ENCODE assay signal across 1 cellular context in the genomic region with DNA sequence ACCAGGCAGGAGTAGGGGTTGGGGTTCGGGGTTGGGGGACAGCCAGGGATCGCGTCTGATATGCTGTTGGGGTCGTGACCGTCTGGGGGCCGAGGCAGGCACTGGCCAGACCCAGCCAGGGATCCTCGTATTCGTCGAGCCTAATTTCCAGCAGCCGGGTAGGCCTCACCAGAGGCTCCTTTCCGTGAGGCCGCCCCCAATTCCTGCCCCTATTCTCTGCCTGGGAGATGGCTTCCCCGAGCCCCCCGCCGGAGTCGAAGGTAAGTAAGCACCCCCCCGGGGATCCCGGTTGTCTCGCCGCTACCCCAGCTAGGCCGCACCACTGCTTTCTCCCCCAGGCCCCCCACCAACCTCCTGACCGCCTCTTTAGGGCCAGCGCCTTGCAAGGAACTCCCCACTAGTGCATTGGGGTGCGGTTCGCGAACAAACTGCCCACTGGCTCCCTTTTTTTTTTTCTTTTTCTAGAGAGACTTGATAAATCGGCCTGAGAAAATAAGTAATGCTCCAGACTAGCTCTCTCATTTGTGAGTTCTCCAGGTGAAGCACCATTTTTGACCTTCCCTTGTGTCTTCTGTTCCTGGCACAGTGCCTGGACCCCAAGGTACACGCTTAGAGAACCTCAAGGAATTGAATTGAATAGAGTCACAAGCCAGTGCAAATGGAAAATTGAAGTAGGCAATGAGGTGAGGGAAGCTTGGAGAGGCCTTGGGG.
TF ChIP-seq lines count a peak whose summit lies in the region.

No MANE protein-coding gene starts in this region.

TF ChIP-seq in HepG2, 621 proteins besides CTCF, POLR2A, EP300 and RAD21 (continued from another document and continues in another):
- TF ChIP-seq, protein P1, sequence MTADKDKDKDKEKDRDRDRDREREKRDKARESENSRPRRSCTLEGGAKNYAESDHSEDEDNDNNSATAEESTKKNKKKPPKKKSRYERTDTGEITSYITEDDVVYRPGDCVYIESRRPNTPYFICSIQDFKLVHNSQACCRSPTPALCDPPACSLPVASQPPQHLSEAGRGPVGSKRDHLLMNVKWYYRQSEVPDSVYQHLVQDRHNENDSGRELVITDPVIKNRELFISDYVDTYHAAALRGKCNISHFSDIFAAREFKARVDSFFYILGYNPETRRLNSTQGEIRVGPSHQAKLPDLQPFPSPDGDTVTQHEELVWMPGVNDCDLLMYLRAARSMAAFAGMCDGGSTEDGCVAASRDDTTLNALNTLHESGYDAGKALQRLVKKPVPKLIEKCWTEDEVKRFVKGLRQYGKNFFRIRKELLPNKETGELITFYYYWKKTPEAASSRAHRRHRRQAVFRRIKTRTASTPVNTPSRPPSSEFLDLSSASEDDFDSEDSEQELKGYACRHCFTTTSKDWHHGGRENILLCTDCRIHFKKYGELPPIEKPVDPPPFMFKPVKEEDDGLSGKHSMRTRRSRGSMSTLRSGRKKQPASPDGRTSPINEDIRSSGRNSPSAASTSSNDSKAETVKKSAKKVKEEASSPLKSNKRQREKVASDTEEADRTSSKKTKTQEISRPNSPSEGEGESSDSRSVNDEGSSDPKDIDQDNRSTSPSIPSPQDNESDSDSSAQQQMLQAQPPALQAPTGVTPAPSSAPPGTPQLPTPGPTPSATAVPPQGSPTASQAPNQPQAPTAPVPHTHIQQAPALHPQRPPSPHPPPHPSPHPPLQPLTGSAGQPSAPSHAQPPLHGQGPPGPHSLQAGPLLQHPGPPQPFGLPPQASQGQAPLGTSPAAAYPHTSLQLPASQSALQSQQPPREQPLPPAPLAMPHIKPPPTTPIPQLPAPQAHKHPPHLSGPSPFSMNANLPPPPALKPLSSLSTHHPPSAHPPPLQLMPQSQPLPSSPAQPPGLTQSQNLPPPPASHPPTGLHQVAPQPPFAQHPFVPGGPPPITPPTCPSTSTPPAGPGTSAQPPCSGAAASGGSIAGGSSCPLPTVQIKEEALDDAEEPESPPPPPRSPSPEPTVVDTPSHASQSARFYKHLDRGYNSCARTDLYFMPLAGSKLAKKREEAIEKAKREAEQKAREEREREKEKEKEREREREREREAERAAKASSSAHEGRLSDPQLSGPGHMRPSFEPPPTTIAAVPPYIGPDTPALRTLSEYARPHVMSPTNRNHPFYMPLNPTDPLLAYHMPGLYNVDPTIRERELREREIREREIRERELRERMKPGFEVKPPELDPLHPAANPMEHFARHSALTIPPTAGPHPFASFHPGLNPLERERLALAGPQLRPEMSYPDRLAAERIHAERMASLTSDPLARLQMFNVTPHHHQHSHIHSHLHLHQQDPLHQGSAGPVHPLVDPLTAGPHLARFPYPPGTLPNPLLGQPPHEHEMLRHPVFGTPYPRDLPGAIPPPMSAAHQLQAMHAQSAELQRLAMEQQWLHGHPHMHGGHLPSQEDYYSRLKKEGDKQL (CRISPR knock-in tag; IDR thresholded peaks at IDR 0.05; ENCODE audit: low read depth), result no peak; the same call in 1 of the 2 replicates
- TF ChIP-seq AGO2 (optimal IDR thresholded peaks at IDR 0.05; ENCODE audit: low read depth, low read length) (peak; percentile 52), RXRB (CRISPR knock-in tag; IDR thresholded peaks at IDR 0.05; ENCODE audit: borderline replicate concordance) (no peak), NFE2L1 (CRISPR knock-in tag; IDR thresholded peaks at IDR 0.05; ENCODE audit: borderline replicate concordance) (no peak), SNAI1 (CRISPR knock-in tag; IDR thresholded peaks at IDR 0.05; ENCODE audit: borderline replicate concordance) (0 out of 2 replicates have a peak, but pooled peaks have one; percentile 78), ZNF160 (CRISPR knock-in tag; IDR thresholded peaks at IDR 0.05) (peak; percentile 74; the same call in 1 of the 2 replicates), NFATC3 (CRISPR knock-in tag; IDR thresholded peaks at IDR 0.05) (peak; percentile 26; the same call in 1 of the 2 replicates), CHD4 (IDR thresholded peaks at IDR 0.05; ENCODE audit: borderline replicate concordance, low read length) (no peak), SIN3A (IDR thresholded peaks at IDR 0.05; ENCODE audit: borderline replicate concordance, low read depth, low read length) (0 out of 2 replicates have a peak, but pooled peaks have one; percentile 14), ZBTB7A (CRISPR knock-in tag; IDR thresholded peaks at IDR 0.05) (peak; percentile 59; the same call in 1 of the 2 replicates), ZBTB3 (CRISPR knock-in tag; IDR thresholded peaks at IDR 0.05; ENCODE audit: borderline replicate concordance, low read depth) (no peak), ZNF33B (CRISPR knock-in tag; IDR thresholded peaks at IDR 0.05) (0 out of 2 replicates have a peak, but pooled peaks have one; percentile 52), YY1 (IDR thresholded peaks at IDR 0.05; ENCODE audit: insufficient read depth, insufficient replicate concordance, low read depth, low read length) (no peak), STAT5B (CRISPR knock-in tag; IDR thresholded peaks at IDR 0.05) (no peak)
- TF ChIP-seq, protein P2, sequence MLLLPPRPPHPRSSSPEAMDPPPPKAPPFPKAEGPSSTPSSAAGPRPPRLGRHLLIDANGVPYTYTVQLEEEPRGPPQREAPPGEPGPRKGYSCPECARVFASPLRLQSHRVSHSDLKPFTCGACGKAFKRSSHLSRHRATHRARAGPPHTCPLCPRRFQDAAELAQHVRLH (CRISPR knock-in tag; IDR thresholded peaks at IDR 0.05; ENCODE audit: borderline replicate concordance, low read depth), result no peak
- TF ChIP-seq, protein P3, sequence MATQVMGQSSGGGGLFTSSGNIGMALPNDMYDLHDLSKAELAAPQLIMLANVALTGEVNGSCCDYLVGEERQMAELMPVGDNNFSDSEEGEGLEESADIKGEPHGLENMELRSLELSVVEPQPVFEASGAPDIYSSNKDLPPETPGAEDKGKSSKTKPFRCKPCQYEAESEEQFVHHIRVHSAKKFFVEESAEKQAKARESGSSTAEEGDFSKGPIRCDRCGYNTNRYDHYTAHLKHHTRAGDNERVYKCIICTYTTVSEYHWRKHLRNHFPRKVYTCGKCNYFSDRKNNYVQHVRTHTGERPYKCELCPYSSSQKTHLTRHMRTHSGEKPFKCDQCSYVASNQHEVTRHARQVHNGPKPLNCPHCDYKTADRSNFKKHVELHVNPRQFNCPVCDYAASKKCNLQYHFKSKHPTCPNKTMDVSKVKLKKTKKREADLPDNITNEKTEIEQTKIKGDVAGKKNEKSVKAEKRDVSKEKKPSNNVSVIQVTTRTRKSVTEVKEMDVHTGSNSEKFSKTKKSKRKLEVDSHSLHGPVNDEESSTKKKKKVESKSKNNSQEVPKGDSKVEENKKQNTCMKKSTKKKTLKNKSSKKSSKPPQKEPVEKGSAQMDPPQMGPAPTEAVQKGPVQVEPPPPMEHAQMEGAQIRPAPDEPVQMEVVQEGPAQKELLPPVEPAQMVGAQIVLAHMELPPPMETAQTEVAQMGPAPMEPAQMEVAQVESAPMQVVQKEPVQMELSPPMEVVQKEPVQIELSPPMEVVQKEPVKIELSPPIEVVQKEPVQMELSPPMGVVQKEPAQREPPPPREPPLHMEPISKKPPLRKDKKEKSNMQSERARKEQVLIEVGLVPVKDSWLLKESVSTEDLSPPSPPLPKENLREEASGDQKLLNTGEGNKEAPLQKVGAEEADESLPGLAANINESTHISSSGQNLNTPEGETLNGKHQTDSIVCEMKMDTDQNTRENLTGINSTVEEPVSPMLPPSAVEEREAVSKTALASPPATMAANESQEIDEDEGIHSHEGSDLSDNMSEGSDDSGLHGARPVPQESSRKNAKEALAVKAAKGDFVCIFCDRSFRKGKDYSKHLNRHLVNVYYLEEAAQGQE (IDR thresholded peaks at IDR 0.05; ENCODE audit: borderline replicate concordance in 1 of 2, low read depth in 1 of 2, low read length in 2 of 2), result 0 out of 4 replicates have a peak, but pooled peaks of 1 of the 2 experiments have one; percentile 7
- TF ChIP-seq, protein P4, sequence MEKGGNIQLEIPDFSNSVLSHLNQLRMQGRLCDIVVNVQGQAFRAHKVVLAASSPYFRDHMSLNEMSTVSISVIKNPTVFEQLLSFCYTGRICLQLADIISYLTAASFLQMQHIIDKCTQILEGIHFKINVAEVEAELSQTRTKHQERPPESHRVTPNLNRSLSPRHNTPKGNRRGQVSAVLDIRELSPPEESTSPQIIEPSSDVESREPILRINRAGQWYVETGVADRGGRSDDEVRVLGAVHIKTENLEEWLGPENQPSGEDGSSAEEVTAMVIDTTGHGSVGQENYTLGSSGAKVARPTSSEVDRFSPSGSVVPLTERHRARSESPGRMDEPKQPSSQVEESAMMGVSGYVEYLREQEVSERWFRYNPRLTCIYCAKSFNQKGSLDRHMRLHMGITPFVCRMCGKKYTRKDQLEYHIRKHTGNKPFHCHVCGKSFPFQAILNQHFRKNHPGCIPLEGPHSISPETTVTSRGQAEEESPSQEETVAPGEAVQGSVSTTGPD (CRISPR knock-in tag; IDR thresholded peaks at IDR 0.05), result peak; percentile 64; the same call in 1 of the 2 replicates
- TF ChIP-seq, protein P5, sequence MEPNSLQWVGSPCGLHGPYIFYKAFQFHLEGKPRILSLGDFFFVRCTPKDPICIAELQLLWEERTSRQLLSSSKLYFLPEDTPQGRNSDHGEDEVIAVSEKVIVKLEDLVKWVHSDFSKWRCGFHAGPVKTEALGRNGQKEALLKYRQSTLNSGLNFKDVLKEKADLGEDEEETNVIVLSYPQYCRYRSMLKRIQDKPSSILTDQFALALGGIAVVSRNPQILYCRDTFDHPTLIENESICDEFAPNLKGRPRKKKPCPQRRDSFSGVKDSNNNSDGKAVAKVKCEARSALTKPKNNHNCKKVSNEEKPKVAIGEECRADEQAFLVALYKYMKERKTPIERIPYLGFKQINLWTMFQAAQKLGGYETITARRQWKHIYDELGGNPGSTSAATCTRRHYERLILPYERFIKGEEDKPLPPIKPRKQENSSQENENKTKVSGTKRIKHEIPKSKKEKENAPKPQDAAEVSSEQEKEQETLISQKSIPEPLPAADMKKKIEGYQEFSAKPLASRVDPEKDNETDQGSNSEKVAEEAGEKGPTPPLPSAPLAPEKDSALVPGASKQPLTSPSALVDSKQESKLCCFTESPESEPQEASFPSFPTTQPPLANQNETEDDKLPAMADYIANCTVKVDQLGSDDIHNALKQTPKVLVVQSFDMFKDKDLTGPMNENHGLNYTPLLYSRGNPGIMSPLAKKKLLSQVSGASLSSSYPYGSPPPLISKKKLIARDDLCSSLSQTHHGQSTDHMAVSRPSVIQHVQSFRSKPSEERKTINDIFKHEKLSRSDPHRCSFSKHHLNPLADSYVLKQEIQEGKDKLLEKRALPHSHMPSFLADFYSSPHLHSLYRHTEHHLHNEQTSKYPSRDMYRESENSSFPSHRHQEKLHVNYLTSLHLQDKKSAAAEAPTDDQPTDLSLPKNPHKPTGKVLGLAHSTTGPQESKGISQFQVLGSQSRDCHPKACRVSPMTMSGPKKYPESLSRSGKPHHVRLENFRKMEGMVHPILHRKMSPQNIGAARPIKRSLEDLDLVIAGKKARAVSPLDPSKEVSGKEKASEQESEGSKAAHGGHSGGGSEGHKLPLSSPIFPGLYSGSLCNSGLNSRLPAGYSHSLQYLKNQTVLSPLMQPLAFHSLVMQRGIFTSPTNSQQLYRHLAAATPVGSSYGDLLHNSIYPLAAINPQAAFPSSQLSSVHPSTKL (CRISPR knock-in tag; IDR thresholded peaks at IDR 0.05), result no peak
- TF ChIP-seq, protein P6, sequence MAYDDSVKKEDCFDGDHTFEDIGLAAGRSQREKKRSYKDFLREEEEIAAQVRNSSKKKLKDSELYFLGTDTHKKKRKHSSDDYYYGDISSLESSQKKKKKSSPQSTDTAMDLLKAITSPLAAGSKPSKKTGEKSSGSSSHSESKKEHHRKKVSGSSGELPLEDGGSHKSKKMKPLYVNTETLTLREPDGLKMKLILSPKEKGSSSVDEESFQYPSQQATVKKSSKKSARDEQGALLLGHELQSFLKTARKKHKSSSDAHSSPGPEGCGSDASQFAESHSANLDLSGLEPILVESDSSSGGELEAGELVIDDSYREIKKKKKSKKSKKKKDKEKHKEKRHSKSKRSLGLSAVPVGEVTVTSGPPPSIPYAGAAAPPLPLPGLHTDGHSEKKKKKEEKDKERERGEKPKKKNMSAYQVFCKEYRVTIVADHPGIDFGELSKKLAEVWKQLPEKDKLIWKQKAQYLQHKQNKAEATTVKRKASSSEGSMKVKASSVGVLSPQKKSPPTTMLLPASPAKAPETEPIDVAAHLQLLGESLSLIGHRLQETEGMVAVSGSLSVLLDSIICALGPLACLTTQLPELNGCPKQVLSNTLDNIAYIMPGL (CRISPR knock-in tag; IDR thresholded peaks at IDR 0.05; ENCODE audit: borderline replicate concordance in 1 of 2, low read depth in 1 of 2), result peak in 1 of 2 experiments; percentile 37; a peak in 2 of 4 replicates
- TF ChIP-seq, protein P7, sequence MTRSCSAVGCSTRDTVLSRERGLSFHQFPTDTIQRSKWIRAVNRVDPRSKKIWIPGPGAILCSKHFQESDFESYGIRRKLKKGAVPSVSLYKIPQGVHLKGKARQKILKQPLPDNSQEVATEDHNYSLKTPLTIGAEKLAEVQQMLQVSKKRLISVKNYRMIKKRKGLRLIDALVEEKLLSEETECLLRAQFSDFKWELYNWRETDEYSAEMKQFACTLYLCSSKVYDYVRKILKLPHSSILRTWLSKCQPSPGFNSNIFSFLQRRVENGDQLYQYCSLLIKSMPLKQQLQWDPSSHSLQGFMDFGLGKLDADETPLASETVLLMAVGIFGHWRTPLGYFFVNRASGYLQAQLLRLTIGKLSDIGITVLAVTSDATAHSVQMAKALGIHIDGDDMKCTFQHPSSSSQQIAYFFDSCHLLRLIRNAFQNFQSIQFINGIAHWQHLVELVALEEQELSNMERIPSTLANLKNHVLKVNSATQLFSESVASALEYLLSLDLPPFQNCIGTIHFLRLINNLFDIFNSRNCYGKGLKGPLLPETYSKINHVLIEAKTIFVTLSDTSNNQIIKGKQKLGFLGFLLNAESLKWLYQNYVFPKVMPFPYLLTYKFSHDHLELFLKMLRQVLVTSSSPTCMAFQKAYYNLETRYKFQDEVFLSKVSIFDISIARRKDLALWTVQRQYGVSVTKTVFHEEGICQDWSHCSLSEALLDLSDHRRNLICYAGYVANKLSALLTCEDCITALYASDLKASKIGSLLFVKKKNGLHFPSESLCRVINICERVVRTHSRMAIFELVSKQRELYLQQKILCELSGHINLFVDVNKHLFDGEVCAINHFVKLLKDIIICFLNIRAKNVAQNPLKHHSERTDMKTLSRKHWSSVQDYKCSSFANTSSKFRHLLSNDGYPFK (CRISPR knock-in tag; IDR thresholded peaks at IDR 0.05; ENCODE audit: borderline replicate concordance), result 0 out of 2 replicates have a peak, but pooled peaks have one; percentile 2
